ENCODE assay signal across 8 cellular contexts in the genomic region with DNA sequence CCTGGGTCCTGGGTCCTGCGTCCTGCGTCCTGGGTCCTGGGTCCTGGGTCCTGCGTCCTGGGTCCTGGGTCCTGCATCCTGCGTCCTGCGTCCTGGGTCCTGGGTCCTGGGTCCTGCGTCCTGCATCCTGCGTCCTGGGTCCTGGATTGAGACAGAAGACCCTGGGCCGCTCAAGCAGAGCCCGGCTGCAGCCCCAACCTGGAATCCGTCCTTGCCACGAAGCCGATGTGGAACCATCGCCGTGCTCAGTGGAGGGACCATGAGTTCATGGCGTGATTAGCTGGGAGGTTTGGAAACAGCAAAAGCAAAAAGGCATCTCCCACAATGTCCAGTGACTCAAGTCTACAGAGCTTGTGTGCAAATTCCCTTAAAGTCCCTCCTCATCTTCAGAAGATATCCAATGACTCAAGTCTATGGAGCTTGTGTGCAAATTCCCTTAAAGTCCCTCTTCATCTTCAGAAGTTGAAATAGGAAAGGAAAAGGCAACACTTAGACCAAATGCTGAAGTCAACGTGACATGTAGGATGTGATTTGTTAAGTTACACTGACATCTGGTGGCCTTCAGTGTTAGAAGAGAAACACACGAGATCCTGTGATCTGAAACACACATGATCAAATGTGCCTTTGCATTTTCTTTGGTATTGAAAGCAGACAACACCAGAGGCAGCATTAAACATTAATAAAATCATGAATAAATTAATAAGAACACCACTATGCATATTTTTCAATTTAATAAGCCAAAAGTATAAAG.
DNase-seq lines count a peak whose midpoint lies in the region; ATAC-seq lines count a peak whose summit lies in the region.

No MANE protein-coding gene starts in this region.

- ATAC-seq in GM21723 (IDR thresholded peaks at IDR 0.05; ENCODE audit: unreplicated experiment) (no peak), HG02852 (IDR thresholded peaks at IDR 0.05; ENCODE audit: unreplicated experiment) (no peak), GM19397 (IDR thresholded peaks at IDR 0.05; ENCODE audit: unreplicated experiment) (no peak)

- peak; percentile 7 for DNase-seq in NCI-H2196 (lab: John Stamatoyannopoulos, UW; ENCODE audit: unreplicated experiment)
- no peak for DNase-seq in NCI-H2196 treated with DMSO at 0.1 percent for 48 hours (lab: John Stamatoyannopoulos, UW; ENCODE audit: unreplicated experiment)
- peak; percentile 41 for DNase-seq in NCI-H2107 (lab: John Stamatoyannopoulos, UW)
- peak; percentile 61 for DNase-seq in cerebellum (ENCODE audit: low spot score)
- DNase-seq in non-pigmented ciliary epithelial cell (ENCODE audit: low read depth): peak; percentile 5
